ENCODE assay signal across 16 cellular contexts in the genomic region with DNA sequence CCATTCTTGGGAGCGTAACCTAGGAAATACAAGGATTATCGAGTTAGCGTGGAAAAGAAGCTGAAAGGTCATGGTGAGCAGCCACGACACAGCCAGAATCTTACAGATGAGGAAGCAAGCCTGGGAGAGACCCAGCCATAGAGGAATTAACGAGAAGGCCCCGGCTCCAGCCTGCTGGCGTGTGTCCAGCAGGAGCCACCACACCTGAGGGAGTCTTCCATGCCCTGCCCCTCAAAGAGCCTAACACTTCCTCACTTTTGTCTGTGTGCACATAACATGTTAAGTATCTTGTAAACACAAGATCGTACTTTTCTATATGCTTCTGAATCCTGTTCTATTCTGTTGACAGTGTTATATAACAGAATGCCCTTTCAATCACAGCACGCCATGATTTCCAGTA. TPM values are rescaled to one million over a fixed set of nuclear protein-coding genes. Genes with fewer than 3 reads are reported as not detected.
DNase-seq lines count a peak whose midpoint lies in the region; ATAC-seq and TF ChIP-seq lines count a peak whose summit lies in the region.
"Had no signal": no experiment of that assay in that cellular context is flagged by ENCODE, and none has a peak within 500 bp of the region (broad histone marks: within the 10 kb centered on the region; RNA-seq: fewer than 3 reads in every experiment).

No MANE protein-coding gene starts in this region.

- POLR2A ChIA-PET in WTC11 (lab: Charles Lee), result interaction anchor here (0.5 kb wide), 1 partner anchor 91 kb away, joined by 4 read pairs; no protein-coding TSS in a partner anchor

- intact Hi-C loops in sigmoid colon (cut with DNase I), result no loop called here

- H3K9me3 ChIP-seq in HUES48 (ENCODE audit: control insufficient read depth, insufficient read depth, low read length), result no peaks in the 10 kb centered on the region
- peaks cover 11% of the 10 kb centered on the region for H3K9me3 ChIP-seq in neural progenitor cell (ENCODE audit: low read depth)
- peaks cover 0 to 12% (median 0%) of the 10 kb centered on the region in 4 donors for H3K9me3 ChIP-seq in sigmoid colon
- H3K9me3 ChIP-seq: BE2C had no signal

- H3K4me2 ChIP-seq in GM23338 (no peak overlapping the region), neural progenitor cell (no peak overlapping the region)

- CTCF ChIA-PET in WTC11 (lab: Charles Lee), result interaction anchor here (0.7 to 1.6 kb wide), 3 partner anchors 31 to 215 kb away, joined by 4 to 5 read pairs (median 5); no protein-coding TSS in a partner anchor

- H3K9ac ChIP-seq in HUES48 (ENCODE audit: low read depth, low read length) (no peak overlapping the region), neural progenitor cell (no peak overlapping the region)

- H3K27ac Mint-ChIP-seq in GM23338, result peak overlapping the region; percentile 87
- H3K27ac Mint-ChIP-seq in WTC11, result peak overlapping the region; percentile 93
- H3K27ac Mint-ChIP-seq in neural progenitor cell, result peak overlapping the region; percentile 93
- H3K27ac Mint-ChIP-seq: CD8-positive, alpha-beta T cell had no signal

- H3K27me3 ChIP-seq in GM23338 (ENCODE audit: insufficient read depth) (no peaks in the 10 kb centered on the region), HUES48 (ENCODE audit: control insufficient read depth, insufficient read depth, low read length) (no peaks in the 10 kb centered on the region), neural progenitor cell (no peaks in the 10 kb centered on the region), sigmoid colon (peaks cover 0 to 5% (median 0%) of the 10 kb centered on the region in 3 donors)

- no peak for DNase-seq in GM23338 (ENCODE audit: low spot score)
- no peak for DNase-seq in WTC11 (ENCODE audit: low spot score)
- no peak for DNase-seq in neural progenitor cell (ENCODE audit: low spot score)
- DNase-seq in sigmoid colon, result no peak
- no peak for DNase-seq in occipital lobe (lab: John Stamatoyannopoulos, UW)
- DNase-seq in H4 (ENCODE audit: low spot score), result no peak
- DNase-seq: BE2C; CD8-positive, alpha-beta T cell; H7; IMR-90; NCI-H1436 treated with DMSO at 0.1 percent for 48 hours; NCI-H2081; NK-92 treated with Interleukin-12 subunit alpha and Interleukin-12 subunit beta, amount 100 ng/mL, for 24 hours had no signal

- H3K27me3 Mint-ChIP-seq in GM23338 (ENCODE audit: insufficient read depth, low read depth, poor library complexity) (peaks cover 6% of the 10 kb centered on the region), WTC11 (ENCODE audit: low read depth) (no peaks in the 10 kb centered on the region), neural progenitor cell (ENCODE audit: insufficient read depth, low read depth) (peaks cover 6% of the 10 kb centered on the region)

- ATAC-seq in GM23338 (peak; percentile 57), WTC11 (peak; percentile 50; the same call in 1 of the 2 replicates)
- ATAC-seq: CD8-positive, alpha-beta T cell had no signal

- H3K36me3 ChIP-seq in GM23338 (ENCODE audit: insufficient read depth) (no peaks in the 10 kb centered on the region), HUES48 (ENCODE audit: control insufficient read depth, insufficient read depth, low read length) (peaks cover 19% of the 10 kb centered on the region), neural progenitor cell (peaks cover 15% of the 10 kb centered on the region), sigmoid colon (no peaks in the 10 kb centered on the region)
- H3K36me3 ChIP-seq: BE2C had no signal

- TF ChIP-seq EP300 in sigmoid colon (IDR thresholded peaks at IDR 0.05), result no peak

- H3K4me1 Mint-ChIP-seq in GM23338 (peaks cover 49% of the 10 kb centered on the region), WTC11 (peaks cover 69% of the 10 kb centered on the region), neural progenitor cell (peaks cover 32% of the 10 kb centered on the region)

- H3K9me2 ChIP-seq in GM23338 (ENCODE audit: insufficient read depth), result no peaks in the 10 kb centered on the region

- H3K4me3 ChIP-seq in GM23338 (no peak overlapping the region), HUES48 (ENCODE audit: low read depth, low read length) (no peak overlapping the region), neural progenitor cell (no peak overlapping the region), sigmoid colon (no peak overlapping the region)

- H3K9me3 Mint-ChIP-seq in GM23338 (peaks cover 8% of the 10 kb centered on the region; the same call in 1 of the 3 replicates), WTC11 (peaks cover 8% of the 10 kb centered on the region), neural progenitor cell (peaks cover 40% of the 10 kb centered on the region)

- 59 to 75% methylated on average over 9 of the region's 9 CpGs for WGBS in sigmoid colon, 2 donors

- H3K79me2 ChIP-seq in GM23338 (replicated peaks; ENCODE audit: insufficient read depth), result peaks cover 100% of the 10 kb centered on the region
- H3K79me2 ChIP-seq in neural progenitor cell (ENCODE audit: low read depth), result peaks cover 100% of the 10 kb centered on the region

- H3K4me3 Mint-ChIP-seq in GM23338 (no peak overlapping the region; the same call in 2 of the 3 replicates), WTC11 (peak overlapping the region; percentile 38; the same call in 1 of the 2 replicates), neural progenitor cell (peak overlapping the region; percentile 3)
- H3K4me3 Mint-ChIP-seq: CD8-positive, alpha-beta T cell had no signal

- H3K36me3 Mint-ChIP-seq in GM23338 (ENCODE audit: low read depth) (peaks cover 56% of the 10 kb centered on the region), WTC11 (peaks cover 22% of the 10 kb centered on the region), neural progenitor cell (peaks cover 52% of the 10 kb centered on the region)
- H3K36me3 Mint-ChIP-seq: CD8-positive, alpha-beta T cell had no signal

- H2AFZ ChIP-seq in GM23338 (no peak overlapping the region), neural progenitor cell (replicated peaks) (no peak overlapping the region)

- peaks cover 80% of the 10 kb centered on the region for H4K20me1 ChIP-seq in GM23338 (replicated peaks; ENCODE audit: insufficient read depth)
- peaks cover 87% of the 10 kb centered on the region for H4K20me1 ChIP-seq in neural progenitor cell (ENCODE audit: low read depth)

- H3K4me1 ChIP-seq in GM23338 (ENCODE audit: insufficient read depth), result peaks cover 71% of the 10 kb centered on the region
- peaks cover 51% of the 10 kb centered on the region for H3K4me1 ChIP-seq in HUES48 (ENCODE audit: control insufficient read depth, insufficient read depth, low read length)
- peaks cover 29% of the 10 kb centered on the region for H3K4me1 ChIP-seq in neural progenitor cell
- H3K4me1 ChIP-seq in sigmoid colon, result no peaks in the 10 kb centered on the region
- H3K4me1 ChIP-seq: BE2C had no signal

- TF ChIP-seq POLR2A in sigmoid colon (IDR thresholded peaks at IDR 0.05), result no peak

- H3F3A ChIP-seq in GM23338 (replicated peaks; ENCODE audit: low read depth) (0 out of 2 replicates have a peak, but pooled peaks cover 6% of the 10 kb centered on the region), neural progenitor cell (ENCODE audit: low read depth) (peaks cover 36% of the 10 kb centered on the region)

- H3K27ac ChIP-seq in GM23338 (ENCODE audit: low read depth) (peak overlapping the region; percentile 28; the same call in 1 of the 2 replicates), HUES48 (ENCODE audit: low read depth, low read length) (peak overlapping the region; percentile 42), neural progenitor cell (peak overlapping the region; percentile 72), sigmoid colon (no peak overlapping the region)
- H3K27ac ChIP-seq: RWPE1 had no signal

- no peak for TF ChIP-seq CTCF in GM23338 (conservative IDR thresholded peaks at IDR 0.05; ENCODE audit: low read depth in 2 of 2)
- no peak for TF ChIP-seq CTCF in WTC11 (IDR thresholded peaks at IDR 0.05)
- no peak for TF ChIP-seq CTCF in neural progenitor cell (IDR thresholded peaks at IDR 0.05)
- TF ChIP-seq CTCF in sigmoid colon (IDR thresholded peaks at IDR 0.05), result no peak

TF ChIP-seq in GM23338, 12 proteins besides CTCF, POLR2A, EP300 and RAD21 (continues in another document):
- no peak for TF ChIP-seq ZNF114 (CRISPR knock-in tag; IDR thresholded peaks at IDR 0.05)

TF ChIP-seq in WTC11, 78 proteins besides CTCF, POLR2A, EP300 and RAD21 (continues in another document):
- no peak for TF ChIP-seq EMX1 (CRISPR knock-in tag; IDR thresholded peaks at IDR 0.05)
- no peak for TF ChIP-seq NR1H2 (CRISPR knock-in tag; IDR thresholded peaks at IDR 0.05)
- no peak for TF ChIP-seq NFATC4 (CRISPR knock-in tag; IDR thresholded peaks at IDR 0.05)
- TF ChIP-seq, protein P1, sequence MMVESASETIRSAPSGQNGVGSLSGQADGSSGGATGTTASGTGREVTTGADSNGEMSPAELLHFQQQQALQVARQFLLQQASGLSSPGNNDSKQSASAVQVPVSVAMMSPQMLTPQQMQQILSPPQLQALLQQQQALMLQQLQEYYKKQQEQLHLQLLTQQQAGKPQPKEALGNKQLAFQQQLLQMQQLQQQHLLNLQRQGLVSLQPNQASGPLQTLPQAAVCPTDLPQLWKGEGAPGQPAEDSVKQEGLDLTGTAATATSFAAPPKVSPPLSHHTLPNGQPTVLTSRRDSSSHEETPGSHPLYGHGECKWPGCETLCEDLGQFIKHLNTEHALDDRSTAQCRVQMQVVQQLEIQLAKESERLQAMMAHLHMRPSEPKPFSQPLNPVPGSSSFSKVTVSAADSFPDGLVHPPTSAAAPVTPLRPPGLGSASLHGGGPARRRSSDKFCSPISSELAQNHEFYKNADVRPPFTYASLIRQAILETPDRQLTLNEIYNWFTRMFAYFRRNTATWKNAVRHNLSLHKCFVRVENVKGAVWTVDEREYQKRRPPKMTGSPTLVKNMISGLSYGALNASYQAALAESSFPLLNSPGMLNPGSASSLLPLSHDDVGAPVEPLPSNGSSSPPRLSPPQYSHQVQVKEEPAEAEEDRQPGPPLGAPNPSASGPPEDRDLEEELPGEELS (CRISPR knock-in tag; IDR thresholded peaks at IDR 0.05), result no peak
- no peak for TF ChIP-seq FOXJ3 (CRISPR knock-in tag; IDR thresholded peaks at IDR 0.05; ENCODE audit: borderline replicate concordance)

RNA-seq across cellular contexts. Expression of a gene that starts 18.1 kb away (rescaled TPM):
- 106 and 110 TPM in 2 replicates for total RNA-seq in GM23338 (2014; rRNA removed; shearing (Covaris generic))
- 18.4 and 24.2 TPM in 2 replicates for polyA plus RNA-seq in GM23338 (2016; fragmentation: Nextera tagmentation; extraction: Ambion mirVana)
- 110 to 111 TPM (median 110 TPM) in 3 replicates for total RNA-seq in WTC11 (2021)
- total RNA-seq in neural progenitor cell (ENCODE audit: low replicate concordance), result 67.8 and 72.8 TPM in 2 replicates
- total RNA-seq in sigmoid colon, result 1 to 10 TPM; 1.1 to 2.8 (median 1.6) TPM
- under 1 TPM in 2 of 3 donors, not detected in 1; 0.39 to 0.60 TPM for polyA plus RNA-seq in sigmoid colon
- 4.4 TPM for total RNA-seq in occipital lobe
- 0.06 and 0.21 TPM in 2 replicates for total RNA-seq in H4 (2014; rRNA removed; shearing (Covaris generic))
- total RNA-seq: IMR-90 had no signal
- polyA plus RNA-seq: AG04450 had no signal

Comparison
In these comparisons a context has a peak if more than half of its experiments do, and no peak if none do; other contexts are left out.
1. H3K27ac ChIP-seq: peak in GM23338 (single experiment), HUES48 (single experiment) and neural progenitor cell (single experiment); none in sigmoid colon (0 of 4).
2. RNA of a gene that starts 18.1 kb away (total RNA-seq): 110 to 111 TPM in WTC11, 106 to 110 TPM in GM23338 and 67.8 to 72.8 TPM in neural progenitor cell; 4.4 TPM in occipital lobe (single experiment), 1.1 to 2.8 TPM in sigmoid colon and 0.06 to 0.21 TPM in H4; every median in the first group is over 10 times any median in the second.
3. Peak in every context shown above with its lines, with median percentiles within 50 percentile points of each other: H3K27ac Mint-ChIP-seq.